In the genomic region with DNA sequence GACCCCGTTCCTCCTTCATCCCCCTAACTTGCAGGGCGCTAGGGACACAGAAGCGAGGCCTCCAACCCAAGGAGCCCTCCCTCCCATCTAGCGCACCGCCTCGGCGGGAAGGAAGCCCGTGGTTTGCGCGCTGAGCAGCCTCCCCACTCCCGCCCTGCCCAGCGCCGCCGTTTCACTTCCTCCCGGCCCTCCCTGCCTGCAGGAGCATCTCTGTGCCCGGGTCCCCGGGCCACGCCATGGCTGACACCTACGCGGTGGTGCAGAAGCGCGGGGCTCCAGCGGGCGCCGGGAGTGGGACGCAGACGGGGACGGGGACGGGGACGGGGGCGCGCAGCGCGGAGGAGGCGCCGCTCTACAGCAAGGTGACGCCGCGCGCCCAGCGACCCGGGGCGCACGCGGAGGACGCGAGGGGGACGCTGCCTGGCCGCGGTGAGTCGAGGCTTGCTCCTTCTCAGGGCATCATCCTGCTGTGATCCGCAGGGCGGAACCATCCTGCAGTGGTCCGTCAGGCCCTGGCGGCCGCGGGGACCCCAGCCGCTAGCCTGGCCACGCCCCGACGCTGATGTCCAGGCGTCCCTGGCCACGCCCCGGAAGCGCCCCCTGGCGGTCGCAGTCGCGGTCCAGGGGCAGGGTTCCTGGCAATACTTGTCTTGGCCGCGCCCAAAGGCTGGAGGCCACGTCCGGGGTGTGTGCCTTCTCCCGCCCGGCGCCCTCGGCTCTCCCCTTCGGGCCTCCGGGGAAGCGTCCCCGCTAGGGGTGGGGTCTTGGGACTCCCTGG, we compare ENCODE assay signal across 1 cellular context.
TF ChIP-seq lines count a peak whose summit lies in the region.

No MANE protein-coding gene starts in this region.

TF ChIP-seq in K562, 482 proteins besides CTCF, POLR2A, EP300 and RAD21 (continued from another document and continues in another):
- TF ChIP-seq, protein P1, sequence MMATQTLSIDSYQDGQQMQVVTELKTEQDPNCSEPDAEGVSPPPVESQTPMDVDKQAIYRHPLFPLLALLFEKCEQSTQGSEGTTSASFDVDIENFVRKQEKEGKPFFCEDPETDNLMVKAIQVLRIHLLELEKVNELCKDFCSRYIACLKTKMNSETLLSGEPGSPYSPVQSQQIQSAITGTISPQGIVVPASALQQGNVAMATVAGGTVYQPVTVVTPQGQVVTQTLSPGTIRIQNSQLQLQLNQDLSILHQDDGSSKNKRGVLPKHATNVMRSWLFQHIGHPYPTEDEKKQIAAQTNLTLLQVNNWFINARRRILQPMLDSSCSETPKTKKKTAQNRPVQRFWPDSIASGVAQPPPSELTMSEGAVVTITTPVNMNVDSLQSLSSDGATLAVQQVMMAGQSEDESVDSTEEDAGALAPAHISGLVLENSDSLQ (IDR thresholded peaks at IDR 0.05), result no peak
- TF ChIP-seq, protein P2, sequence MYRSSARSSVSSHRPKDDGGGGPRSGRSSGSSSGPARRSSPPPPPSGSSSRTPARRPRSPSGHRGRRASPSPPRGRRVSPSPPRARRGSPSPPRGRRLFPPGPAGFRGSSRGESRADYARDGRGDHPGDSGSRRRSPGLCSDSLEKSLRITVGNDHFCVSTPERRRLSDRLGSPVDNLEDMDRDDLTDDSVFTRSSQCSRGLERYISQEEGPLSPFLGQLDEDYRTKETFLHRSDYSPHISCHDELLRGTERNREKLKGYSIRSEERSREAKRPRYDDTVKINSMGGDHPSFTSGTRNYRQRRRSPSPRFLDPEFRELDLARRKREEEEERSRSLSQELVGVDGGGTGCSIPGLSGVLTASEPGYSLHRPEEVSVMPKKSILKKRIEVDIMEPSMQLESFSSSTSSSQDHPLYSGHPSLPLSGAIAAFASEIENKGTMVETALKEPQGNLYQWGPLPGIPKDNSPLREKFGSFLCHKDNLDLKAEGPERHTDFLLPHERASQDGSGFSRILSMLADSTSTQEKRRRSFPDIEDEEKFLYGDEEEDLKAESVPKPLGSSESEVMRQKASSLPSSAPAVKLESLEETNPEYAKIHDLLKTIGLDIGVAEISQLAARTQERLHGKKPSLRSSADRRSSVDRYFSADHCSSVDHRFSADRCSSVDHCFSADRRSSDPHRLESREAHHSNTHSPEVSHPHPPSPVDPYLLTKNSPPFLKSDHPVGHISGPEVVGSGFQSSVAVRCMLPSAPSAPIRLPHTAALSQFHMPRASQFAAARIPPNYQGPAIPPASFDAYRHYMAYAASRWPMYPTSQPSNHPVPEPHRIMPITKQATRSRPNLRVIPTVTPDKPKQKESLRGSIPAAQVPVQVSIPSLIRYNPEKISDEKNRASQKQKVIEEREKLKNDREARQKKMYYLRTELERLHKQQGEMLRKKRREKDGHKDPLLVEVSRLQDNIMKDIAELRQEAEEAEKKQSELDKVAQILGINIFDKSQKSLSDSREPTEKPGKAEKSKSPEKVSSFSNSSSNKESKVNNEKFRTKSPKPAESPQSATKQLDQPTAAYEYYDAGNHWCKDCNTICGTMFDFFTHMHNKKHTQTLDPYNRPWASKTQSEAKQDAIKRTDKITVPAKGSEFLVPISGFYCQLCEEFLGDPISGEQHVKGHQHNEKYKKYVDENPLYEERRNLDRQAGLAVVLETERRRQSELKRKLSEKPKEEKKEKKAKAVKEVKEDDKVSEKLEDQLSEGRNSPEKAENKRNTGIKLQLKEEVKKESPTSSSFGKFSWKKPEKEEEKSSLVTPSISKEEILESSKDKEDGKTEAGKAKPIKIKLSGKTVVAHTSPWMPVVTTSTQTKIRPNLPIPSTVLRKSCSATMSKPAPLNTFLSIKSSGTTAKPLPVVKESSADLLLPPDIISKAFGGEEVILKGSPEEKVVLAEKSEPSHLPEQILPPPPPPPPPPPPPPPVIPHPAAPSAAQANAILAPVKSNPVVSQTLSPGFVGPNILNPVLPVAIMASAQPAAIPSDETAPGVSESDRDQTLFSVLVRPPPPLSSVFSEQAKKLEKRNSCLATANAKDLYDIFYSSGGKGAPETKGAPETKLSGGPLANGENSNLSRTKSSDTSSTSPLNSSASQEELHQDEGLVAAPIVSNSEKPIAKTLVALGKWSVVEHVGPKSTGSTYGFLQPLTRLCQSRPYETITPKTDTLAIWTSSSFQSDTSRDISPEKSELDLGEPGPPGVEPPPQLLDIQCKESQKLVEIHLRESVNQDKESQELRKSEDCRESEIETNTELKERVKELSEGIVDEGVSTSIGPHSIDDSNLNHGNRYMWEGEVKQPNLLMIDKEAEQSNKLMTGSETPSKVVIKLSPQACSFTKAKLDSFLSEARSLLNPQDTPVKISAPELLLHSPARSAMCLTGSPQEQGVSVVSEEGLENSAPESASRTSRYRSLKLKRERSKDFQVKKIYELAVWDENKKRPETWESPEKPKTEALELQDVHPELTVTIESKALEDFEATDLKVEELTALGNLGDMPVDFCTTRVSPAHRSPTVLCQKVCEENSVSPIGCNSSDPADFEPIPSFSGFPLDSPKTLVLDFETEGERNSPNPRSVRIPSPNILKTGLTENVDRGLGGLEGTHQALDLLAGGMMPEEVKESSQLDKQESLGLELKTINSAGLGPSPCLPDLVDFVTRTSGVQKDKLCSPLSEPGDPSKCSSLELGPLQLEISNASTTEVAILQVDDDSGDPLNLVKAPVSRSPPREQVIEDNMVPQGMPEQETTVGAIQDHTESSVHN (IDR thresholded peaks at IDR 0.05; ENCODE audit: borderline replicate concordance in 1 of 2, low read depth in 1 of 2), result no peak
- TF ChIP-seq MTA3 (IDR thresholded peaks at IDR 0.05; ENCODE audit: borderline replicate concordance) (peak; percentile 76), ZNF23 (CRISPR knock-in tag; IDR thresholded peaks at IDR 0.05) (no peak), ZNF140 (CRISPR knock-in tag; IDR thresholded peaks at IDR 0.05) (no peak), HNRNPK (IDR thresholded peaks at IDR 0.05; ENCODE audit: low read depth, low read length, poor library complexity, severe bottlenecking) (no peak), RFX7 (CRISPR knock-in tag; IDR thresholded peaks at IDR 0.05) (no peak), ZNF408 (CRISPR knock-in tag; IDR thresholded peaks at IDR 0.05; ENCODE audit: low read depth) (no peak), GABPB1 (CRISPR knock-in tag; IDR thresholded peaks at IDR 0.05) (peak; percentile 90), XRCC4 (IDR thresholded peaks at IDR 0.05; ENCODE audit: extremely low read depth, insufficient read depth, insufficient read length) (no peak), CEBPB (tag; IDR thresholded peaks at IDR 0.05) (no peak), NCOA1 (IDR thresholded peaks at IDR 0.05; ENCODE audit: low read depth) (no peak), CXXC5 (CRISPR knock-in tag; IDR thresholded peaks at IDR 0.05) (peak; percentile 92), PRMT5 (CRISPR knock-in tag; IDR thresholded peaks at IDR 0.05) (no peak), HEY1 (CRISPR knock-in tag; IDR thresholded peaks at IDR 0.05; ENCODE audit: borderline replicate concordance) (no peak), MAFF (IDR thresholded peaks at IDR 0.05; ENCODE audit: low read length) (no peak), RBM15 (IDR thresholded peaks at IDR 0.05; ENCODE audit: insufficient read depth, low read length) (no peak), SRSF7 (optimal IDR thresholded peaks at IDR 0.05; ENCODE audit: low read depth, low read length) (no peak), BRF1 (IDR thresholded peaks at IDR 0.05; ENCODE audit: borderline replicate concordance, extremely low read depth, insufficient read length) (no peak)
- TF ChIP-seq, protein P3, sequence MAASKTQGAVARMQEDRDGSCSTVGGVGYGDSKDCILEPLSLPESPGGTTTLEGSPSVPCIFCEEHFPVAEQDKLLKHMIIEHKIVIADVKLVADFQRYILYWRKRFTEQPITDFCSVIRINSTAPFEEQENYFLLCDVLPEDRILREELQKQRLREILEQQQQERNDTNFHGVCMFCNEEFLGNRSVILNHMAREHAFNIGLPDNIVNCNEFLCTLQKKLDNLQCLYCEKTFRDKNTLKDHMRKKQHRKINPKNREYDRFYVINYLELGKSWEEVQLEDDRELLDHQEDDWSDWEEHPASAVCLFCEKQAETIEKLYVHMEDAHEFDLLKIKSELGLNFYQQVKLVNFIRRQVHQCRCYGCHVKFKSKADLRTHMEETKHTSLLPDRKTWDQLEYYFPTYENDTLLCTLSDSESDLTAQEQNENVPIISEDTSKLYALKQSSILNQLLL (CRISPR knock-in tag; IDR thresholded peaks at IDR 0.05; ENCODE audit: borderline replicate concordance), result no peak
- TF ChIP-seq, protein P4, sequence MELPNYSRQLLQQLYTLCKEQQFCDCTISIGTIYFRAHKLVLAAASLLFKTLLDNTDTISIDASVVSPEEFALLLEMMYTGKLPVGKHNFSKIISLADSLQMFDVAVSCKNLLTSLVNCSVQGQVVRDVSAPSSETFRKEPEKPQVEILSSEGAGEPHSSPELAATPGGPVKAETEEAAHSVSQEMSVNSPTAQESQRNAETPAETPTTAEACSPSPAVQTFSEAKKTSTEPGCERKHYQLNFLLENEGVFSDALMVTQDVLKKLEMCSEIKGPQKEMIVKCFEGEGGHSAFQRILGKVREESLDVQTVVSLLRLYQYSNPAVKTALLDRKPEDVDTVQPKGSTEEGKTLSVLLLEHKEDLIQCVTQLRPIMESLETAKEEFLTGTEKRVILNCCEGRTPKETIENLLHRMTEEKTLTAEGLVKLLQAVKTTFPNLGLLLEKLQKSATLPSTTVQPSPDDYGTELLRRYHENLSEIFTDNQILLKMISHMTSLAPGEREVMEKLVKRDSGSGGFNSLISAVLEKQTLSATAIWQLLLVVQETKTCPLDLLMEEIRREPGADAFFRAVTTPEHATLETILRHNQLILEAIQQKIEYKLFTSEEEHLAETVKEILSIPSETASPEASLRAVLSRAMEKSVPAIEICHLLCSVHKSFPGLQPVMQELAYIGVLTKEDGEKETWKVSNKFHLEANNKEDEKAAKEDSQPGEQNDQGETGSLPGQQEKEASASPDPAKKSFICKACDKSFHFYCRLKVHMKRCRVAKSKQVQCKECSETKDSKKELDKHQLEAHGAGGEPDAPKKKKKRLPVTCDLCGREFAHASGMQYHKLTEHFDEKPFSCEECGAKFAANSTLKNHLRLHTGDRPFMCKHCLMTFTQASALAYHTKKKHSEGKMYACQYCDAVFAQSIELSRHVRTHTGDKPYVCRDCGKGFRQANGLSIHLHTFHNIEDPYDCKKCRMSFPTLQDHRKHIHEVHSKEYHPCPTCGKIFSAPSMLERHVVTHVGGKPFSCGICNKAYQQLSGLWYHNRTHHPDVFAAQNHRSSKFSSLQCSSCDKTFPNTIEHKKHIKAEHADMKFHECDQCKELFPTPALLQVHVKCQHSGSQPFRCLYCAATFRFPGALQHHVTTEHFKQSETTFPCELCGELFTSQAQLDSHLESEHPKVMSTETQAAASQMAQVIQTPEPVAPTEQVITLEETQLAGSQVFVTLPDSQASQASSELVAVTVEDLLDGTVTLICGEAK (IDR thresholded peaks at IDR 0.05), result no peak
- TF ChIP-seq, protein P4 (CRISPR knock-in tag; IDR thresholded peaks at IDR 0.05), result no peak
- TF ChIP-seq, protein P5, sequence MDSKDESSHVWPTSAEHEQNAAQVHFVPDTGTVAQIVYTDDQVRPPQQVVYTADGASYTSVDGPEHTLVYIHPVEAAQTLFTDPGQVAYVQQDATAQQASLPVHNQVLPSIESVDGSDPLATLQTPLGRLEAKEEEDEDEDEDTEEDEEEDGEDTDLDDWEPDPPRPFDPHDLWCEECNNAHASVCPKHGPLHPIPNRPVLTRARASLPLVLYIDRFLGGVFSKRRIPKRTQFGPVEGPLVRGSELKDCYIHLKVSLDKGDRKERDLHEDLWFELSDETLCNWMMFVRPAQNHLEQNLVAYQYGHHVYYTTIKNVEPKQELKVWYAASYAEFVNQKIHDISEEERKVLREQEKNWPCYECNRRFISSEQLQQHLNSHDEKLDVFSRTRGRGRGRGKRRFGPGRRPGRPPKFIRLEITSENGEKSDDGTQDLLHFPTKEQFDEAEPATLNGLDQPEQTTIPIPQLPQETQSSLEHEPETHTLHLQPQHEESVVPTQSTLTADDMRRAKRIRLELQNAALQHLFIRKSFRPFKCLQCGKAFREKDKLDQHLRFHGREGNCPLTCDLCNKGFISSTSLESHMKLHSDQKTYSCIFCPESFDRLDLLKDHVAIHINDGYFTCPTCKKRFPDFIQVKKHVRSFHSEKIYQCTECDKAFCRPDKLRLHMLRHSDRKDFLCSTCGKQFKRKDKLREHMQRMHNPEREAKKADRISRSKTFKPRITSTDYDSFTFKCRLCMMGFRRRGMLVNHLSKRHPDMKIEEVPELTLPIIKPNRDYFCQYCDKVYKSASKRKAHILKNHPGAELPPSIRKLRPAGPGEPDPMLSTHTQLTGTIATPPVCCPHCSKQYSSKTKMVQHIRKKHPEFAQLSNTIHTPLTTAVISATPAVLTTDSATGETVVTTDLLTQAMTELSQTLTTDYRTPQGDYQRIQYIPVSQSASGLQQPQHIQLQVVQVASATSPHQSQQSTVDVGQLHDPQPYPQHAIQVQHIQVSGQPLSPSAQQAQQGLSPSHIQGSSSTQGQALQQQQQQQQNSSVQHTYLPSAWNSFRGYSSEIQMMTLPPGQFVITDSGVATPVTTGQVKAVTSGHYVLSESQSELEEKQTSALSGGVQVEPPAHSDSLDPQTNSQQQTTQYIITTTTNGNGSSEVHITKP (IDR thresholded peaks at IDR 0.05; ENCODE audit: partially characterized antibody), result peak; percentile 79
- TF ChIP-seq, protein P6, sequence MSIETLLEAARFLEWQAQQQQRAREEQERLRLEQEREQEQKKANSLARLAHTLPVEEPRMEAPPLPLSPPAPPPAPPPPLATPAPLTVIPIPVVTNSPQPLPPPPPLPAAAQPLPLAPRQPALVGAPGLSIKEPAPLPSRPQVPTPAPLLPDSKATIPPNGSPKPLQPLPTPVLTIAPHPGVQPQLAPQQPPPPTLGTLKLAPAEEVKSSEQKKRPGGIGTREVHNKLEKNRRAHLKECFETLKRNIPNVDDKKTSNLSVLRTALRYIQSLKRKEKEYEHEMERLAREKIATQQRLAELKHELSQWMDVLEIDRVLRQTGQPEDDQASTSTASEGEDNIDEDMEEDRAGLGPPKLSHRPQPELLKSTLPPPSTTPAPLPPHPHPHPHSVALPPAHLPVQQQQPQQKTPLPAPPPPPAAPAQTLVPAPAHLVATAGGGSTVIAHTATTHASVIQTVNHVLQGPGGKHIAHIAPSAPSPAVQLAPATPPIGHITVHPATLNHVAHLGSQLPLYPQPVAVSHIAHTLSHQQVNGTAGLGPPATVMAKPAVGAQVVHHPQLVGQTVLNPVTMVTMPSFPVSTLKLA (conservative IDR thresholded peaks at IDR 0.05), result peak; percentile 84 to 90
